In genomic region chr10:73786512-73786885, GRCh38 we compare ENCODE assay signal across 9 cellular contexts. TPM values are rescaled to one million over a fixed set of nuclear protein-coding genes. Genes with fewer than 3 reads are reported as not detected.
DNase-seq lines count a peak whose midpoint lies in the region; ATAC-seq, FAIRE-seq and TF ChIP-seq lines count a peak whose summit lies in the region.
"Had no signal": no experiment of that assay in that cellular context is flagged by ENCODE, and none has a peak within 500 bp of the region (broad histone marks: within the 10 kb centered on the region; RNA-seq: fewer than 3 reads in every experiment).

No MANE protein-coding gene starts in this region.

- WGBS in mesodermal cell (ENCODE audit: insufficient coverage in 2 of 2), 2 experiments, result 0 to 16% methylated on average over 2 of the region's 2 CpGs

- H3K4me1 Mint-ChIP-seq in brain, result peaks cover 64% of the 10 kb centered on the region

- TF ChIP-seq CTCF in left ventricle myocardium inferior (IDR thresholded peaks at IDR 0.05; ENCODE audit: borderline replicate concordance) (no peak), brain (conservative IDR thresholded peaks at IDR 0.05) (no peak)

- peak overlapping the region; percentile 87 to 99 (median 94) for H3K27ac Mint-ChIP-seq in brain

- no peak for FAIRE-seq in frontal cortex (lab: Jason Lieb, UNC)

- peaks cover 9% of the 10 kb centered on the region for H3K27me3 Mint-ChIP-seq in brain

- H3K36me3 ChIP-seq in left ventricle myocardium inferior (peaks cover 26% of the 10 kb centered on the region), mesodermal cell (ENCODE audit: control insufficient read depth, insufficient read depth, low read length) (peaks cover 38% of the 10 kb centered on the region)

- H3K9me3 Mint-ChIP-seq in brain, result no peaks in the 10 kb centered on the region

- peaks cover 67% of the 10 kb centered on the region for H3K4me1 ChIP-seq in left ventricle myocardium inferior
- peaks cover 4% of the 10 kb centered on the region for H3K4me1 ChIP-seq in mesodermal cell (ENCODE audit: control insufficient read depth, insufficient read depth, low read length, poor library complexity, severe bottlenecking)

- DNase-seq in left ventricle myocardium inferior (no peak), left ventricle myocardium superior (no peak), mucosa of gallbladder (ENCODE audit: low spot score) (no peak), frontal cortex (ENCODE audit: low spot score in 2 of 2) (no peak)
- DNase-seq: NCI-H345 had no signal

- H3K4me3 ChIP-seq in left ventricle myocardium inferior (peak overlapping the region; percentile 93), mesodermal cell (ENCODE audit: extremely low read depth, insufficient read depth, low read length, poor library complexity, severe bottlenecking) (peak overlapping the region; percentile 93)

- H3K27ac ChIP-seq in left ventricle myocardium inferior (replicated peaks), result peak overlapping the region; percentile 95
- H3K27ac ChIP-seq in mesodermal cell (ENCODE audit: low read depth, low read length, severe bottlenecking), result peak overlapping the region; percentile 0

- peaks cover 29% of the 10 kb centered on the region for H3K36me3 Mint-ChIP-seq in brain

- intact Hi-C loops in left ventricle myocardium inferior (cut with micrococcal nuclease) (no loop called here), left ventricle myocardium superior (cut with micrococcal nuclease) (no loop called here)

- peak overlapping the region; percentile 90 to 99 (median 98) for H3K4me3 Mint-ChIP-seq in brain

- no peaks in the 10 kb centered on the region for H3K27me3 ChIP-seq in left ventricle myocardium inferior (ENCODE audit: low read depth)

- no peak for ATAC-seq in left ventricle myocardium superior
- no peak for ATAC-seq in HG03280 (IDR thresholded peaks at IDR 0.05; ENCODE audit: unreplicated experiment)
- no peak for ATAC-seq in GM19023 (IDR thresholded peaks at IDR 0.05; ENCODE audit: unreplicated experiment)

- no peaks in the 10 kb centered on the region for H3K9me3 ChIP-seq in left ventricle myocardium inferior (replicated peaks)
- H3K9me3 ChIP-seq in mesodermal cell (ENCODE audit: control insufficient read depth, low read length), result no peaks in the 10 kb centered on the region

RNA-seq across cellular contexts. Expression of gene ZSWIM8, which starts 1.1 kb away (rescaled TPM):
- total RNA-seq in left ventricle myocardium inferior (46.2 TPM), left ventricle myocardium superior (53.9 TPM), mucosa of gallbladder (170 TPM), frontal cortex (31.8 TPM)
- polyA plus RNA-seq in brain (ENCODE audit: insufficient read depth, low read depth, low replicate concordance), result 81.2 TPM
- 87.3 TPM for polyA plus RNA-seq in mesodermal cell (2013, experiment 1 of 2)
- polyA plus RNA-seq in mesodermal cell (2013, experiment 2 of 2), result 78.3 TPM

RNA-seq across cellular contexts. Expression of gene CHCHD1, which starts 4.7 kb away (rescaled TPM):
- total RNA-seq in left ventricle myocardium inferior, result 27.4 TPM
- total RNA-seq in left ventricle myocardium superior, result 29.2 TPM
- 35.9 TPM for polyA plus RNA-seq in brain (ENCODE audit: insufficient read depth, low read depth, low replicate concordance)
- polyA plus RNA-seq in mesodermal cell (2013, experiment 1 of 2), result 83.9 TPM
- polyA plus RNA-seq in mesodermal cell (2013, experiment 2 of 2), result 76.2 TPM
- 28.0 TPM for total RNA-seq in mucosa of gallbladder
- total RNA-seq in frontal cortex, result 16.7 TPM

RNA-seq across cellular contexts. Expression of gene NDST2, which starts 24.9 kb away (rescaled TPM):
- total RNA-seq in left ventricle myocardium inferior (11.2 TPM), left ventricle myocardium superior (11.7 TPM), mucosa of gallbladder (41.9 TPM), frontal cortex (7.7 TPM)
- polyA plus RNA-seq in brain (ENCODE audit: insufficient read depth, low read depth, low replicate concordance), result 9.0 TPM
- polyA plus RNA-seq in mesodermal cell (2013, experiment 1 of 2), result 20.7 TPM
- polyA plus RNA-seq in mesodermal cell (2013, experiment 2 of 2), result 13.8 TPM

RNA-seq across cellular contexts. Expression of gene SEC24C, which starts 42.3 kb away (rescaled TPM):
- total RNA-seq in left ventricle myocardium inferior (42.2 TPM), left ventricle myocardium superior (50.5 TPM), mucosa of gallbladder (90.1 TPM), frontal cortex (41.6 TPM)
- polyA plus RNA-seq in brain (ENCODE audit: insufficient read depth, low read depth, low replicate concordance), result 67.7 TPM
- polyA plus RNA-seq in mesodermal cell (2013, experiment 1 of 2), result 81.1 TPM
- polyA plus RNA-seq in mesodermal cell (2013, experiment 2 of 2), result 68.9 TPM
